In the genomic region with DNA sequence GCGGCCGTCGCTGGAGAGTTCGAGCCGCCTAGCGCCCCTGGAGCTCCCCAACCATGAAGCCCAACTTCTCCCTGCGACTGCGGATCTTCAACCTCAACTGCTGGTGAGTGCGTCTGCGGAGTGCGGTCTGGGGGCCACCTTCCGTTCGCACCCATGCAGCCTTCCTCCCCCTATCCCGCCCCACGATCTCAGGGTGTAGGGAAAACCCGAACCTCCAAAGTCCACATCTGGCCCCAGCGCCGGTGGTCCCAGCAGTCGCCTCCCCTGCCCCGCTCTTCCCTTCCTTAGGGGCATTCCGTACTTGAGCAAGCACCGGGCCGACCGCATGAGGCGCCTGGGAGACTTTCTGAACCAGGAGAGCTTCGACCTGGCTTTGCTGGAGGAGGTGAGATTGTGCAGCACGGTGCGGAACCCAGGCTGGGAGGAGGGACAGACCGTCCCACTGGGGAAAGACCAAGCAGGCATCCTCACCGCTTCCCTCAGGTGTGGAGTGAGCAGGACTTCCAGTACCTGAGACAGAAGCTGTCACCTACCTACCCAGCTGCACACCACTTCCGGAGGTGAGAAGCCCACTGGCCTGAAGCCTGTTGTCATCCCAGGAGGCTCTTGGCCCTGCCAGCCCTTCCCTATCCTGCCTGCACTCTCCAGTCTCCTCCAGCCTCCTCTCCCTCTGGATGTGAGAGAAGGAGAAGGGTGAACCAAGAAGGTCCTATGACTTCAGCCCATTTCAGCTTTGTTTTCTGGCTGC, we compare ENCODE assay signal across 8 cellular contexts. TPM values are rescaled to one million over a fixed set of nuclear protein-coding genes. Genes with fewer than 3 reads are reported as not detected.
DNase-seq lines count a peak whose midpoint lies in the region; ATAC-seq and TF ChIP-seq lines count a peak whose summit lies in the region.

No MANE protein-coding gene starts in this region.

- H3K27ac ChIP-seq in spleen: peak overlapping the region; percentile 84 to 92 (median 89)

- peaks cover 7% of the 10 kb centered on the region for H3K4me1 ChIP-seq in iPS-15b (ENCODE audit: control insufficient read depth, insufficient read depth, low read length)
- peaks cover 5 to 47% (median 18%) of the 10 kb centered on the region in 6 donors for H3K4me1 ChIP-seq in spleen

- in situ Hi-C loops in astrocyte of the spinal cord (cut with HindIII; ENCODE audit: low sequenced_read_pairs): no loop called here

- BruUV-seq in Calu3 (replicated peaks; lab: Mats Ljungman, UMichigan): TSS peak; percentile 47

- H3K36me3 ChIP-seq in iPS-15b (ENCODE audit: control insufficient read depth, insufficient read depth, low read length) (peaks cover 32% of the 10 kb centered on the region), spleen (peaks cover 0 to 43% (median 32%) of the 10 kb centered on the region in 6 donors)

- DNase-seq in Calu3: peak; percentile 69
- DNase-seq in HPDE6-E6E7 (ENCODE audit: extremely low spot score): peak; percentile 49
- peak; percentile 58 for DNase-seq in RPMI8226
- peak; percentile 53 for DNase-seq in astrocyte of the spinal cord (ENCODE audit: low read depth, low spot score)
- peak; percentile 88 for DNase-seq in spleen
- no peak for DNase-seq in NK-92 (lab: John Stamatoyannopoulos, UW; ENCODE audit: unreplicated experiment)

- peak overlapping the region; percentile 93 for H3K4me3 Mint-ChIP-seq in Calu3 (ENCODE audit: low read depth, unreplicated experiment)

- CTCF ChIA-PET in Calu3 (lab: Charles Lee): interaction anchor here (1.3 to 2.6 kb wide), 4 partner anchors 22 to 598 kb away, joined by 3 to 17 read pairs (median 6); a partner anchor contains a TSS

- TF ChIP-seq CTCF in Calu3 (IDR thresholded peaks at IDR 0.05; ENCODE audit: unreplicated experiment) (no peak), astrocyte of the spinal cord (IDR thresholded peaks at IDR 0.05; ENCODE audit: low read depth, low read length) (peak; percentile 43), spleen (IDR thresholded peaks at IDR 0.05 in 8 of 11, conservative IDR thresholded peaks at IDR 0.05 in 3 of 11) (no peak)

- WGBS in spleen, 5 donors: 0 to 1% (median 1%) methylated on average over 10 to 31 of the region's 31 CpGs

- H3K27me3 Mint-ChIP-seq in Calu3 (ENCODE audit: unreplicated experiment): no peaks in the 10 kb centered on the region

- peak; percentile 26 for ATAC-seq in GM19455 (IDR thresholded peaks at IDR 0.05; ENCODE audit: unreplicated experiment)

- H3K4me3 ChIP-seq in astrocyte of the spinal cord (ENCODE audit: low read depth, low read length): peak overlapping the region; percentile 82
- peak overlapping the region; percentile 91 for H3K4me3 ChIP-seq in iPS-15b (ENCODE audit: low read depth, low read length)
- peak overlapping the region; percentile 81 to 96 (median 92) for H3K4me3 ChIP-seq in spleen

- peaks cover 51% of the 10 kb centered on the region for H3K36me3 Mint-ChIP-seq in Calu3 (ENCODE audit: insufficient read depth, unreplicated experiment)

- peak overlapping the region; percentile 96 for H3K27ac Mint-ChIP-seq in Calu3 (ENCODE audit: unreplicated experiment)

- peak overlapping the region; percentile 81 for H3K9ac ChIP-seq in iPS-15b (ENCODE audit: low read depth, low read length)

- intact Hi-C loops in Calu3 (cut with micrococcal nuclease; ENCODE audit: unreplicated experiment): loop anchor here (5.0 kb wide), 1 partner anchor 59 kb away; a partner anchor contains a TSS
- intact Hi-C loops in spleen (cut with DNase I; ENCODE audit: low total_unique reads): loop anchor here (10.0 kb wide), 1 partner anchor 56 kb away; a partner anchor contains a TSS

- no peaks in the 10 kb centered on the region for H3K9me3 Mint-ChIP-seq in Calu3 (ENCODE audit: low read depth, unreplicated experiment)

- H3K4me1 Mint-ChIP-seq in Calu3 (ENCODE audit: low read depth, unreplicated experiment): no peaks in the 10 kb centered on the region

- TF ChIP-seq POLR2A in spleen (IDR thresholded peaks at IDR 0.05): no peak

- H3K27me3 ChIP-seq in iPS-15b (ENCODE audit: control insufficient read depth, insufficient read depth, low read length): peaks cover 6% of the 10 kb centered on the region
- no peaks in the 10 kb centered on the region for H3K27me3 ChIP-seq in spleen (replicated peaks in 1 of 7)

- no peaks in the 10 kb centered on the region for H3K9me3 ChIP-seq in iPS-15b (ENCODE audit: control insufficient read depth, insufficient read depth, low read length)
- no peaks in the 10 kb centered on the region for H3K9me3 ChIP-seq in spleen

RNA-seq across cellular contexts. Expression of a gene that starts 0.7 kb away (rescaled TPM):
- total RNA-seq in Calu3 (2022): 15.9 and 17.3 TPM in 2 replicates
- 10 to 100 TPM; 11.4 to 21.4 (median 18.9) TPM for total RNA-seq in spleen
- polyA plus RNA-seq in spleen: 10 to 100 TPM; 15.6 to 21.0 (median 18.9) TPM

RNA-seq across cellular contexts. Expression of a gene that starts 0.8 kb away (rescaled TPM):
- total RNA-seq in Calu3 (2022) (2.5 and 2.6 TPM in 2 replicates), spleen (1 to 10 TPM in 2 of 7 donors, under 1 TPM in 5; 0.19 to 4.8 (median 0.91) TPM)
- under 1 TPM; 0.13 to 0.70 (median 0.36) TPM for polyA plus RNA-seq in spleen

RNA-seq across cellular contexts. Expression of a gene that starts 14.3 kb away (rescaled TPM):
- total RNA-seq in Calu3 (2022) (22.5 and 25.4 TPM in 2 replicates), spleen (100 to 1,000 TPM in 3 of 7 donors, 10 to 100 TPM in 4; 68.4 to 169 (median 78.7) TPM)
- 100 to 1,000 TPM in 1 of 3 donors, 10 to 100 TPM in 2; 51.5 to 107 (median 87.7) TPM for polyA plus RNA-seq in spleen

RNA-seq across cellular contexts. Expression of a gene that starts 41.8 kb away (rescaled TPM):
- total RNA-seq in Calu3 (2022): 11.2 and 11.5 TPM in 2 replicates
- 10 to 100 TPM; 11.1 to 15.0 (median 13.0) TPM for total RNA-seq in spleen
- 1 to 10 TPM; 4.5 to 8.7 (median 5.6) TPM for polyA plus RNA-seq in spleen

RNA-seq across cellular contexts. Expression of a gene that starts 59.0 kb away (rescaled TPM):
- 339 and 343 TPM in 2 replicates for total RNA-seq in Calu3 (2022)
- total RNA-seq in spleen: 100 to 1,000 TPM; 179 to 249 (median 213) TPM
- 100 to 1,000 TPM in 2 of 3 donors, 10 to 100 TPM in 1; 79.4 to 119 (median 105) TPM for polyA plus RNA-seq in spleen
